In the genomic region with DNA sequence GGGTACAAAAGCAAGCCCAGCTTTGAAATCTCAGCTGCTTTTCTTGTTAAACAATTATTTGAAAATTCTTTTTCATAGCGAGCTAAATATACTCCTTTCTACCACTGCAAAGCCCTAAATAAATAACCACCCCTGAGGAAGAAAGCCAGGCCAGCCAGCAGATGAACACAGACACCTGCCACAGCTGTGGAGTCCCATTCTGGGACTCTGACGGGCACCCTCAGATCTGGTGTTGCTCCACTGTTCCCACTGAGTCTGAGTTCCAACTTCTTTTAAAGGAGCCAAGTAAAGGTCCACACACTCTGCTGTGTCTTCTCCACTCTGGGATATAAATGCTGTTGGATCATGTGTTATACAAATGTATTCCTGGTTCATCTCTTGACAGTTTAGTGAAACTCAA, we compare ENCODE assay signal across 30 cellular contexts.
"Had no signal": no experiment of that assay in that cellular context is flagged by ENCODE, and none has a peak within 500 bp of the region (broad histone marks: within the 10 kb centered on the region; RNA-seq: fewer than 3 reads in every experiment).

No MANE protein-coding gene starts in this region.

- H3K9me3 ChIP-seq: neutrophil, pancreas, prostate gland, right lobe of liver, suprapubic skin, testis, transverse colon, upper lobe of right lung, uterus had no signal

- H3K36me3 ChIP-seq: neutrophil, pancreas, prostate gland, right lobe of liver, sigmoid colon, spleen, suprapubic skin, tibial artery, transverse colon, upper lobe of right lung, uterus had no signal

- H3K27ac Mint-ChIP-seq: naive B cell; natural killer cell treated with Interleukin-12 subunit alpha and Interleukin-12 subunit beta and Interleukin-15 and Interleukin-18, amount 100 ng/mL, for 72 hours; stimulated activated memory B cell treated with anti-CD40 and anti-IgM and Interleukin-4, amounts not matched to agents 10 μg/mL and 1 μg/mL and 100 μg/mL, for 72 hours; type B pancreatic cell had no signal

- H3K9me3 Mint-ChIP-seq: natural killer cell treated with Interleukin-12 subunit alpha and Interleukin-12 subunit beta and Interleukin-15 and Interleukin-18, amount 100 ng/mL, for 72 hours; type B pancreatic cell had no signal

- ATAC-seq: naive thymus-derived CD8-positive, alpha-beta T cell; natural killer cell treated with Interleukin-12 subunit alpha and Interleukin-12 subunit beta and Interleukin-15 and Interleukin-18, amount 100 ng/mL, for 72 hours; pancreas; right cardiac atrium; right lobe of liver; stimulated activated memory B cell treated with anti-CD40 and anti-IgM and Interleukin-4, amounts not matched to agents 10 μg/mL and 1 μg/mL and 100 μg/mL, for 72 hours; stimulated activated naive CD8-positive, alpha-beta T cell treated with anti-CD3 and anti-CD28 coated beads, Interleukin-15, amount 100 ng/mL, for 72 hours; stimulated activated naive CD8-positive, alpha-beta T cell treated with anti-CD3 and anti-CD28 coated beads, Interleukin-15, Interleukin-2, amounts not matched to agents 100 U/mL and 50 U/mL, for 24 hours; upper lobe of right lung had no signal

- H3K4me1 Mint-ChIP-seq: naive B cell; naive thymus-derived CD8-positive, alpha-beta T cell; stimulated activated memory B cell treated with anti-CD40 and anti-IgM and Interleukin-4, amounts not matched to agents 10 μg/mL and 1 μg/mL and 100 μg/mL, for 72 hours had no signal

- H3K4me3 Mint-ChIP-seq: naive B cell; naive thymus-derived CD8-positive, alpha-beta T cell; natural killer cell treated with Interleukin-12 subunit alpha and Interleukin-12 subunit beta and Interleukin-15 and Interleukin-18, amount 100 ng/mL, for 72 hours; stimulated activated memory B cell treated with anti-CD40 and anti-IgM and Interleukin-4, amounts not matched to agents 10 μg/mL and 1 μg/mL and 100 μg/mL, for 72 hours; stimulated activated naive CD8-positive, alpha-beta T cell treated with anti-CD3 and anti-CD28 coated beads, Interleukin-15, amount 100 ng/mL, for 72 hours; type B pancreatic cell had no signal

- H3K4me3 ChIP-seq: pancreas, prostate gland, right lobe of liver, sigmoid colon, skin epidermis, smooth muscle cell, spleen, suprapubic skin, testis, tibial artery, transverse colon, upper lobe of right lung, uterus had no signal

- H3K36me3 Mint-ChIP-seq: naive thymus-derived CD8-positive, alpha-beta T cell; natural killer cell treated with Interleukin-12 subunit alpha and Interleukin-12 subunit beta and Interleukin-15 and Interleukin-18, amount 100 ng/mL, for 72 hours; stimulated activated memory B cell treated with anti-CD40 and anti-IgM and Interleukin-4, amounts not matched to agents 10 μg/mL and 1 μg/mL and 100 μg/mL, for 72 hours; type B pancreatic cell had no signal

- H3K27me3 Mint-ChIP-seq: stimulated activated naive CD8-positive, alpha-beta T cell treated with anti-CD3 and anti-CD28 coated beads, Interleukin-15, amount 100 ng/mL, for 72 hours had no signal

- H3K4me1 ChIP-seq: pancreas, prostate gland, right lobe of liver, sigmoid colon, spleen, suprapubic skin, testis, tibial artery, transverse colon, upper lobe of right lung, uterus had no signal

- DNase-seq: naive B cell; naive thymus-derived CD8-positive, alpha-beta T cell; nucleus accumbens; pancreas; right cardiac atrium; right lobe of liver; sigmoid colon; spleen; stimulated activated CD4-positive, alpha-beta T cell treated with anti-CD3 and anti-CD28 coated beads, Interleukin-12 subunit alpha, Interleukin-12 subunit beta, amount 100 ng/mL, for 4 hours; stimulated activated CD4-positive, alpha-beta T cell treated with anti-CD3 and anti-CD28 coated beads, Interleukin-1b, Interleukin-23, amount 100 ng/mL, for 48 hours; stimulated activated CD4-positive, alpha-beta T cell treated with anti-CD3 and anti-CD28 coated beads, Interleukin-4, amount 100 ng/mL, for 1 hour; stimulated activated CD4-positive, alpha-beta T cell treated with anti-CD3 and anti-CD28 coated beads, Interleukin-4, amount 100 ng/mL, for 4 hours; stimulated activated CD8-positive, alpha-beta memory T cell treated with anti-CD3 and anti-CD28 coated beads, Interleukin-4, amount 100 ng/mL, for 48 hours; stimulated activated naive CD4-positive, alpha-beta T cell; stimulated activated naive CD8-positive, alpha-beta T cell treated with anti-CD3 and anti-CD28 coated beads, Interleukin-15, amount 100 ng/mL, for 72 hours; stimulated activated naive CD8-positive, alpha-beta T cell treated with anti-CD3 and anti-CD28 coated beads, Interleukin-15, Interleukin-2, amounts not matched to agents 100 U/mL and 50 U/mL, for 24 hours; substantia nigra; testis; tibial artery; transverse colon; upper lobe of right lung; uterus had no signal

- H3K27me3 ChIP-seq: pancreas, right lobe of liver, testis, upper lobe of right lung, uterus had no signal

- H3K27ac ChIP-seq: neutrophil, pancreas, prostate gland, right lobe of liver, sigmoid colon, skin epidermis, spleen, suprapubic skin, testis, tibial artery, transverse colon, upper lobe of right lung, uterus had no signal
